Comparison of ENCODE assay signal across 8 cellular contexts in the genomic region with DNA sequence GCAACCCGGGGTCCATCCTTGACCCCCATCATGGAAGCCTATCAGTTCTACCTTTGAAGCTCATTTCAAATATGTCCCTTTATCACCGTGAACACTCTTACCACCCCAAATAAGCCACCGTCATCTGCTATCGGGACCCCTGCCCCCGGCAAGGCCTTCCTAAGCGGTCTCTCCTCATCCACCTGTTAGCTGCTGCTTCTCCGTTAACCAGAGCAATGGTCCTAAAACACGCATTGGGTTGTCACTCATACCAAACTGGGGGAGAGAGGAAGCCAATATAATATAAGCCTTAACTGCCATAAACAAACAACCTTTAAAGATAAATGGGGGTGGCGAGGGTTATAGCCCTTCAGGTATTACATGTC. TPM values are rescaled to one million over a fixed set of nuclear protein-coding genes. Genes with fewer than 3 reads are reported as not detected.
DNase-seq lines count a peak whose midpoint lies in the region; ATAC-seq and TF ChIP-seq lines count a peak whose summit lies in the region.

No MANE protein-coding gene starts in this region.

- no peak overlapping the region for H3K4me3 Mint-ChIP-seq in activated CD4-positive, alpha-beta T cell treated with anti-CD3 and anti-CD28 coated beads for 36 hours

- CTCF ChIA-PET in activated CD4-positive, alpha-beta T cell treated with anti-CD3 and anti-CD28 coated beads for 36 hours (lab: Charles Lee): interaction anchor here (0.7 to 6.7 kb wide), 11 partner anchors 12 to 221 kb away, joined by 3 to 80 read pairs (median 6); a partner anchor contains a TSS

- H3K36me3 Mint-ChIP-seq in activated CD4-positive, alpha-beta T cell treated with anti-CD3 and anti-CD28 coated beads for 36 hours (ENCODE audit: low read depth): peaks cover 17% of the 10 kb centered on the region

- H3K27ac ChIP-seq in left ventricle myocardium inferior (replicated peaks) (peak overlapping the region; percentile 86), body of pancreas (peak overlapping the region in 3 of 4 donors; percentile 69 to 83 (median 75))

- H3K36me3 ChIP-seq in left ventricle myocardium inferior (peaks cover 18% of the 10 kb centered on the region), body of pancreas (replicated peaks in 1 of 2; ENCODE audit: insufficient read depth in 1 of 2, low read depth in 2 of 2) (peaks cover 0 to 6% of the 10 kb centered on the region in 2 donors)

- no peaks in the 10 kb centered on the region for H3K9me3 ChIP-seq in left ventricle myocardium inferior (replicated peaks)
- no peaks in the 10 kb centered on the region for H3K9me3 ChIP-seq in body of pancreas

- WGBS in body of pancreas, 2 donors: 2 to 3% methylated on average over 9 of the region's 9 CpGs

- POLR2A ChIA-PET in activated CD4-positive, alpha-beta T cell treated with anti-CD3 and anti-CD28 coated beads for 36 hours (lab: Charles Lee): interaction anchor here (0.6 to 1.3 kb wide), 3 partner anchors 12 to 221 kb away, joined by 3 to 4 read pairs (median 3); a partner anchor contains a TSS

- no peaks in the 10 kb centered on the region for H3K27me3 ChIP-seq in left ventricle myocardium inferior (ENCODE audit: low read depth)
- H3K27me3 ChIP-seq in body of pancreas: no peaks in the 10 kb centered on the region

- peaks cover 42% of the 10 kb centered on the region for H3K4me1 Mint-ChIP-seq in activated CD4-positive, alpha-beta T cell treated with anti-CD3 and anti-CD28 coated beads for 36 hours

- intact Hi-C loops in left ventricle myocardium inferior (cut with micrococcal nuclease) (loop anchor here (2.0 kb wide), 1 partner anchor 37 kb away; no protein-coding TSS in a partner anchor), left cardiac atrium (cut with DNase I) (loop anchor here (2.0 to 5.0 kb wide), 2 partner anchors 35 to 37 kb away; no protein-coding TSS in a partner anchor), body of pancreas (cut with DNase I) (loop anchor here (5.0 kb wide), 1 partner anchor 35 kb away; no protein-coding TSS in a partner anchor)
- intact Hi-C loops in activated CD4-positive, alpha-beta T cell treated with anti-CD3 and anti-CD28 coated beads for 36 hours (cut with DNase I, micrococcal nuclease): loop anchor here (1.0 to 10.0 kb wide), 12 partner anchors 12 to 983 kb away; a partner anchor contains a TSS

- no peak for ATAC-seq in left cardiac atrium
- ATAC-seq in body of pancreas: no peak
- no peak for ATAC-seq in activated CD4-positive, alpha-beta T cell treated with anti-CD3 and anti-CD28 coated beads for 36 hours

- H3K4me1 ChIP-seq in left ventricle myocardium inferior (peaks cover 40% of the 10 kb centered on the region), body of pancreas (peaks cover 13% of the 10 kb centered on the region)

- DNase-seq in left ventricle myocardium inferior (no peak), left cardiac atrium (no peak), body of pancreas (no peak), lung microvascular endothelial cell (ENCODE audit: low read depth in 2 of 2) (peak; percentile 12 to 30), C1 segment of cervical spinal cord (lab: John Stamatoyannopoulos, UW) (no peak), occipital lobe (lab: John Stamatoyannopoulos, UW) (no peak), NCI-H69 (lab: John Stamatoyannopoulos, UW) (no peak)
- DNase-seq in activated CD4-positive, alpha-beta T cell treated with anti-CD3 and anti-CD28 coated beads for 36 hours: no peak

- no peak overlapping the region for H3K27ac Mint-ChIP-seq in activated CD4-positive, alpha-beta T cell treated with anti-CD3 and anti-CD28 coated beads for 36 hours

- no peaks in the 10 kb centered on the region for H3K9me3 Mint-ChIP-seq in activated CD4-positive, alpha-beta T cell treated with anti-CD3 and anti-CD28 coated beads for 36 hours (ENCODE audit: low read depth)

- TF ChIP-seq POLR2A in body of pancreas (IDR thresholded peaks at IDR 0.05): no peak

- no peak for TF ChIP-seq CTCF in left ventricle myocardium inferior (IDR thresholded peaks at IDR 0.05; ENCODE audit: borderline replicate concordance)
- no peak for TF ChIP-seq CTCF in body of pancreas (IDR thresholded peaks at IDR 0.05)

- no peaks in the 10 kb centered on the region for H3K27me3 Mint-ChIP-seq in activated CD4-positive, alpha-beta T cell treated with anti-CD3 and anti-CD28 coated beads for 36 hours

- H3K4me3 ChIP-seq in left ventricle myocardium inferior (peak overlapping the region; percentile 75), body of pancreas (peak overlapping the region; percentile 61 to 96)

RNA-seq across cellular contexts. Expression of a gene that starts 0.7 kb away (rescaled TPM):
- total RNA-seq in left ventricle myocardium inferior: 31.6 TPM
- total RNA-seq in left cardiac atrium: 10 to 100 TPM; 28.1 to 29.9 TPM
- total RNA-seq in body of pancreas: 10 to 100 TPM in 1 of 2 donors, 1 to 10 TPM in 1; 9.6 to 22.8 TPM
- 40.8 and 48.0 TPM in 2 replicates for total RNA-seq in lung microvascular endothelial cell
- 137 TPM for total RNA-seq in occipital lobe
- 10 to 100 TPM; 50.9 to 58.4 TPM for total RNA-seq in activated CD4-positive, alpha-beta T cell treated with anti-CD3 and anti-CD28 coated beads for 36 hours

RNA-seq across cellular contexts. Expression of a gene that starts 12.5 kb away (rescaled TPM):
- total RNA-seq in left ventricle myocardium inferior (9.9 TPM), left cardiac atrium (1 to 10 TPM; 7.7 to 9.2 TPM), body of pancreas (10 to 100 TPM; 10.9 to 14.3 TPM), lung microvascular endothelial cell (4.1 and 9.1 TPM in 2 replicates), occipital lobe (55.4 TPM)
- 1 to 10 TPM; 2.5 to 2.7 TPM for total RNA-seq in activated CD4-positive, alpha-beta T cell treated with anti-CD3 and anti-CD28 coated beads for 36 hours

Comparison
In these comparisons a context has a peak if more than half of its experiments do, and no peak if none do; other contexts are left out.
1. DNase-seq: peak in lung microvascular endothelial cell (2 of 2); none in left ventricle myocardium inferior (single experiment), left cardiac atrium (single experiment), body of pancreas (0 of 4), C1 segment of cervical spinal cord (0 of 14), occipital lobe (single experiment), activated CD4-positive, alpha-beta T cell treated with anti-CD3 and anti-CD28 coated beads for 36 hours (single experiment) and NCI-H69 (single experiment).